23 cellular contexts compared by ENCODE assay signal in the genomic region with DNA sequence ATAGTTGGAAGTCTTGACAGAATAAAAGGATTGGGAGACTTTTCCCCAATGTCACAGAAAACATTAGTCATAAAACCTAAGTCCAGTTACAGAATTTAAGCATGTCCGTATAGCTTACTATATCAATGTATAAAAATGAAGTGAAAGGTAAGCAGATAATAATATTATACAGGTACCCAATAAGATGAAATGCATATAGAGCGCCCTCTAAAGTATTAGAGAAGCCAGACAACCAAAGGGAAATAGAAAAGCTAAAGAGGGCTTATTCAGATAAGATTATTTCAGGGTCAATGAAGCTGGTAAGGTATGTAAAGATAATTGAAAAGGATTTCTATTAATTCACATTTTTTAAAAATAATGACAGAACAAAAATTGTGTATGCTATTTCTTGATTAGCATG.
DNase-seq lines count a peak whose midpoint lies in the region; ATAC-seq and TF ChIP-seq lines count a peak whose summit lies in the region.
"Had no signal": no experiment of that assay in that cellular context is flagged by ENCODE, and none has a peak within 500 bp of the region (broad histone marks: within the 10 kb centered on the region; RNA-seq: fewer than 3 reads in every experiment).

No MANE protein-coding gene starts in this region.

- peaks cover 8% of the 10 kb centered on the region for H3K4me1 Mint-ChIP-seq in chondrocyte (ENCODE audit: low read depth)
- H3K4me1 Mint-ChIP-seq: B cell, neural crest cell had no signal

- H3K27me3 Mint-ChIP-seq in chondrocyte (ENCODE audit: low read depth), result no peaks in the 10 kb centered on the region
- H3K27me3 Mint-ChIP-seq: activated naive CD8-positive, alpha-beta T cell; B cell had no signal

- H3K27ac Mint-ChIP-seq in chondrocyte (ENCODE audit: unreplicated experiment), result no peak overlapping the region
- H3K27ac Mint-ChIP-seq: activated naive CD8-positive, alpha-beta T cell; B cell; HFFc6 had no signal

- TF ChIP-seq CTCF in LNCAP (IDR thresholded peaks at IDR 0.05) (peak; percentile 48), chondrocyte (IDR thresholded peaks at IDR 0.05) (peak; percentile 51)

- peak; percentile 1 for DNase-seq in NCI-H748 (lab: John Stamatoyannopoulos, UW; ENCODE audit: unreplicated experiment)
- DNase-seq in NCI-H748 treated with DMSO at 0.1 percent for 48 hours (lab: John Stamatoyannopoulos, UW), result no peak
- no peak for DNase-seq in chondrocyte (ENCODE audit: low spot score)
- peak; percentile 18 for DNase-seq in renal cortical epithelial cell (ENCODE audit: low read depth)
- DNase-seq in stimulated activated CD4-positive, alpha-beta T cell treated with anti-CD3 and anti-CD28 coated beads, Interleukin-15, amount 100 ng/mL, for 24 hours, result no peak
- DNase-seq: activated CD4-positive, alpha-beta T cell treated with anti-CD3 and anti-CD28 coated beads, Interleukin-2, amount 50 U/mL, for 48 hours; activated CD4-positive, CD25-positive, alpha-beta regulatory T cell; aorta; caudate nucleus; HFFc6; lower lobe of right lung; NCI-H1436 treated with DMSO at 0.1 percent for 48 hours; NCI-H510A; stimulated activated CD8-positive, alpha-beta memory T cell treated with anti-CD3 and anti-CD28 coated beads, Interleukin-4, amount 100 ng/mL, for 48 hours; T-helper 9 cell; upper lobe of left lung had no signal

- ATAC-seq in GM19351 (IDR thresholded peaks at IDR 0.05; ENCODE audit: unreplicated experiment), result no peak
- no peak for ATAC-seq in HG02759 (IDR thresholded peaks at IDR 0.05; ENCODE audit: unreplicated experiment)
- ATAC-seq: K562, lower lobe of right lung had no signal

- peaks cover 5% of the 10 kb centered on the region for H3K9me3 Mint-ChIP-seq in chondrocyte (ENCODE audit: low read depth)
- H3K9me3 Mint-ChIP-seq: neural crest cell had no signal

- no peak overlapping the region for H3K4me3 Mint-ChIP-seq in chondrocyte (ENCODE audit: unreplicated experiment)
- H3K4me3 Mint-ChIP-seq: activated naive CD8-positive, alpha-beta T cell; B cell; HFFc6; neural crest cell had no signal

- H3K36me3 Mint-ChIP-seq in chondrocyte (ENCODE audit: low read depth), result no peaks in the 10 kb centered on the region
- H3K36me3 Mint-ChIP-seq: activated naive CD8-positive, alpha-beta T cell had no signal

Comparison
In these comparisons a context has a peak if more than half of its experiments do, and no peak if none do; other contexts are left out.
1. DNase-seq: peak in NCI-H748 (single experiment) and renal cortical epithelial cell (single experiment); none in NCI-H748 treated with DMSO at 0.1 percent for 48 hours (single experiment), chondrocyte (single experiment) and stimulated activated CD4-positive, alpha-beta T cell treated with anti-CD3 and anti-CD28 coated beads, Interleukin-15, amount 100 ng/mL, for 24 hours (single experiment).